In the genomic region with DNA sequence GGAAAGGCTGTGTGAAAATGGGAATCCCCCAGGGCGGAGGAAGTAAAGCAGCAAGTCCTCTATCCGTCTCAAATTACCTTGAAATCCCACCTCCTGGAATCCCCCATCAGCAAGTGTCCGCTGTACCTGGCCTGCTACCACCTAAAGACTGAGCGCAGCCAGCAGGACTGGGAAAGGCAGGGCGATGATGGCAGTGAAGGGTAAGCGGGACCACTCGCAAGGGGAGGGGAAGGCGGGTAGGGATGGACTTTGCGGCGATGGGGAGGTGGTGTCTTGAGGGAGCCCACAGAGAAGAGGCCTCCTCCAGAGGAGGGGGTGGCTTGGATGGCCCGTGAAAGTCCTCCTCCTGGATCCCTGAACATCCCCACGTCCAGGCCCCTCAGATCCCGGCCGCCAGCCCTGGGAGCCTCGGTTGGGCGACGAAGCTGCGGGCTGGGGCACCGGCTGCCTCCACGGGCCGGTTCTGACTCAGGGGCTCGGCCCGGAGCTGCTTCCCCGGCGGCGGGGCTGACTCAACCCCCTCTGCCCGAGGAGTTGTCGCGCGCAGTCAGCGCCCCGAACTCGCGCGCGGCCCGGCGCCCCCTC, we compare ENCODE assay signal across 8 cellular contexts. TPM values are rescaled to one million over a fixed set of nuclear protein-coding genes. Genes with fewer than 3 reads are reported as not detected.
A peak's percentile ranks its signal among the peaks of the same experiment; 100 is the strongest.
DNase-seq lines count a peak whose midpoint lies in the region; ATAC-seq, FAIRE-seq and TF ChIP-seq lines count a peak whose summit lies in the region.

No MANE protein-coding gene starts in this region.

- peaks cover 3 to 10% (median 6%) of the 10 kb centered on the region in 4 donors for H3K4me1 ChIP-seq in liver (ENCODE audit: control insufficient read depth in 4 of 4, insufficient read depth in 4 of 4, low read length in 3 of 4)

- H3K27ac ChIP-seq in coronary artery (peak overlapping the region; percentile 96 to 97), liver (ENCODE audit: low read depth in 1 of 2, low read length in 2 of 2) (peak overlapping the region; percentile 33 to 45), temporal lobe (ENCODE audit: low read depth, low read length) (peak overlapping the region; percentile 100)

- TF ChIP-seq RAD21 in liver (IDR thresholded peaks at IDR 0.05), result no peak

- no peak for FAIRE-seq in GM12891 (lab: Jason Lieb, UNC)

- no peaks in the 10 kb centered on the region for H3K9me3 ChIP-seq in liver (ENCODE audit: control insufficient read depth in 4 of 4, low read length in 3 of 4)

- TF ChIP-seq POLR2A in GM12891 (IDR thresholded peaks at IDR 0.05; ENCODE audit: low read depth, low read length), result no peak; the same call in 1 of the 2 replicates

- DNase-seq in GM12891 (ENCODE audit: insufficient read length, low spot score), result peak; percentile 22
- peak; percentile 7 for DNase-seq in NCI-H69 (lab: John Stamatoyannopoulos, UW)
- DNase-seq in coronary artery (ENCODE audit: low spot score), result no peak
- no peak for DNase-seq in globus pallidus (ENCODE audit: low spot score)

- H3K36me3 ChIP-seq in liver (ENCODE audit: control insufficient read depth in 4 of 4, insufficient read depth in 3 of 4, low read depth in 1 of 4, low read length in 3 of 4), result no peaks in the 10 kb centered on the region

- 28% methylated on average over 38 of the region's 38 CpGs for WGBS in liver

- no peak for TF ChIP-seq CTCF in coronary artery (IDR thresholded peaks at IDR 0.05)
- no peak for TF ChIP-seq CTCF in liver (IDR thresholded peaks at IDR 0.05; ENCODE audit: low read depth, low read length, missing input control)

- no peaks in the 10 kb centered on the region for H3K27me3 ChIP-seq in liver (ENCODE audit: control insufficient read depth in 4 of 4, insufficient read depth in 4 of 4, low read length in 3 of 4)

- peak overlapping the region; percentile 83 for H3K4me3 ChIP-seq in coronary artery
- H3K4me3 ChIP-seq in liver (ENCODE audit: low read depth in 1 of 3, low read length in 3 of 3), result peak overlapping the region in 2 of 3 donors; percentile 52 to 79

- no peak overlapping the region for H3K9ac ChIP-seq in liver (ENCODE audit: low read depth in 1 of 2, low read length in 2 of 2)

- ATAC-seq in GM21528 (IDR thresholded peaks at IDR 0.05; ENCODE audit: low FRiP score, unreplicated experiment) (no peak), HG03520 (IDR thresholded peaks at IDR 0.05; ENCODE audit: unreplicated experiment) (no peak)

TF ChIP-seq in GM12891, 5 proteins besides CTCF, POLR2A, EP300 and RAD21:
- TF ChIP-seq POU2F2 (IDR thresholded peaks at IDR 0.05; ENCODE audit: low read depth, low read length) (no peak), TAF1 (IDR thresholded peaks at IDR 0.05; ENCODE audit: low read depth, low read length) (peak; percentile 13; the same call in 1 of the 2 replicates), POLR2AphosphoS5 (IDR thresholded peaks at IDR 0.05; ENCODE audit: low read depth, low read length) (0 out of 2 replicates have a peak, but pooled peaks have one; percentile 34)
TF ChIP-seq in GM12891: peak in this region for 2.

TF ChIP-seq in liver, 16 proteins besides CTCF, POLR2A, EP300 and RAD21:
- TF ChIP-seq, protein P1, sequence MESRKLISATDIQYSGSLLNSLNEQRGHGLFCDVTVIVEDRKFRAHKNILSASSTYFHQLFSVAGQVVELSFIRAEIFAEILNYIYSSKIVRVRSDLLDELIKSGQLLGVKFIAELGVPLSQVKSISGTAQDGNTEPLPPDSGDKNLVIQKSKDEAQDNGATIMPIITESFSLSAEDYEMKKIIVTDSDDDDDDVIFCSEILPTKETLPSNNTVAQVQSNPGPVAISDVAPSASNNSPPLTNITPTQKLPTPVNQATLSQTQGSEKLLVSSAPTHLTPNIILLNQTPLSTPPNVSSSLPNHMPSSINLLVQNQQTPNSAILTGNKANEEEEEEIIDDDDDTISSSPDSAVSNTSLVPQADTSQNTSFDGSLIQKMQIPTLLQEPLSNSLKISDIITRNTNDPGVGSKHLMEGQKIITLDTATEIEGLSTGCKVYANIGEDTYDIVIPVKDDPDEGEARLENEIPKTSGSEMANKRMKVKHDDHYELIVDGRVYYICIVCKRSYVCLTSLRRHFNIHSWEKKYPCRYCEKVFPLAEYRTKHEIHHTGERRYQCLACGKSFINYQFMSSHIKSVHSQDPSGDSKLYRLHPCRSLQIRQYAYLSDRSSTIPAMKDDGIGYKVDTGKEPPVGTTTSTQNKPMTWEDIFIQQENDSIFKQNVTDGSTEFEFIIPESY (IDR thresholded peaks at IDR 0.05), result no peak
- no peak for TF ChIP-seq REST (IDR thresholded peaks at IDR 0.05)
- no peak for TF ChIP-seq GABPA (IDR thresholded peaks at IDR 0.05 in 1 of 2, conservative IDR thresholded peaks at IDR 0.05 in 1 of 2)
- no peak for TF ChIP-seq HNF4A (conservative IDR thresholded peaks at IDR 0.05)

RNA-seq across cellular contexts. Expression of gene LARP6, which starts 0.6 kb away (rescaled TPM):
- polyA plus RNA-seq in GM12891 (2012; ENCODE audit: low read depth, missing spikeins), result 22.5 TPM
- total RNA-seq in liver (1 to 10 TPM in 1 of 2 donors, under 1 TPM in 1; 0.89 to 1.2 TPM), temporal lobe (10.8 TPM)
- polyA plus RNA-seq in liver, result 1 to 10 TPM; 1.8 to 2.9 TPM

RNA-seq across cellular contexts. Expression of gene THAP10, which starts 38.9 kb away (rescaled TPM):
- polyA plus RNA-seq in GM12891 (2012; ENCODE audit: low read depth, missing spikeins), result 0.44 TPM
- total RNA-seq in liver (under 1 TPM; 0.42 to 0.70 TPM), temporal lobe (3.9 TPM)
- polyA plus RNA-seq in liver, result under 1 TPM; 0.76 to 0.87 TPM

RNA-seq across cellular contexts. Expression of gene LRRC49, which starts 39.3 kb away (rescaled TPM):
- 1.6 TPM for polyA plus RNA-seq in GM12891 (2012; ENCODE audit: low read depth, missing spikeins)
- total RNA-seq in liver, result 1 to 10 TPM in 1 of 2 donors, under 1 TPM in 1; 0.33 to 1.1 TPM
- polyA plus RNA-seq in liver, result under 1 TPM; 0.20 to 0.29 TPM
- total RNA-seq in temporal lobe, result 95.6 TPM

Comparison
In these comparisons a context has a peak if more than half of its experiments do, and no peak if none do; other contexts are left out.
1. DNase-seq: peak in GM12891 (single experiment) and NCI-H69 (single experiment); none in coronary artery (single experiment) and globus pallidus (single experiment).
2. H3K27ac ChIP-seq: peak in every context shown above with its lines; median percentile 100 in temporal lobe; 96 in coronary artery; 39 in liver.
3. RNA of gene LRRC49, which starts 39.3 kb away (total RNA-seq): 95.6 TPM in temporal lobe (single experiment); 0.33 to 1.1 TPM in liver; every median in the first group is over 10 times any median in the second.